19 cellular contexts compared by ENCODE assay signal in genomic region chr11:521179-521688, GRCh38.
"Had no signal": no experiment of that assay in that cellular context is flagged by ENCODE, and none has a peak within 500 bp of the region (broad histone marks: within the 10 kb centered on the region; RNA-seq: fewer than 3 reads in every experiment).

No MANE protein-coding gene starts in this region.

- H3K36me3 ChIP-seq: brain microvascular endothelial cell, cardiac muscle cell, SJSA1 had no signal

- H3K27me3 ChIP-seq: brain microvascular endothelial cell, cardiac muscle cell, MG63, SJSA1 had no signal

- ATAC-seq: activated T-cell treated with anti-CD3 and anti-CD28 coated beads, Interleukin-2, amount 50 U/mL, for 4 hours; T-cell had no signal

- H3K27ac ChIP-seq: brain microvascular endothelial cell, cardiac muscle cell, SJSA1, VCaP had no signal

- H3K4me1 ChIP-seq: SJSA1 had no signal

- DNase-seq: activated CD4-positive, CD25-positive, alpha-beta regulatory T cell; activated CD8-positive, alpha-beta memory T cell treated with anti-CD3 and anti-CD28 coated beads for 24 hours; activated effector memory CD4-positive, alpha-beta T cell treated with anti-CD3 and anti-CD28 coated beads, Interleukin-2, amount 50 U/mL, for 16 hours; activated naive CD4-positive, alpha-beta T cell treated with anti-CD3 and anti-CD28 coated beads for 36 hours; activated T-cell treated with anti-CD3 and anti-CD28 coated beads, Interleukin-2, amount 50 U/mL, for 4 hours; brain microvascular endothelial cell; MG63; NCI-H1048; NCI-H1930; NCI-H2171; NCI-H2227 treated with DMSO at 0.1 percent for 48 hours; NCI-H446 treated with DMSO at 0.1 percent for 48 hours; NCI-H524 treated with DMSO at 0.1 percent for 48 hours; NCI-H748 treated with DMSO at 0.1 percent for 48 hours; SHP77; T-cell had no signal

- H3K9me3 ChIP-seq: SJSA1 had no signal

- H3K4me3 ChIP-seq: cardiac muscle cell, MG63, SJSA1 had no signal
